In genomic region chr9:75651709-75652108, GRCh38 we compare ENCODE assay signal across 27 cellular contexts.
"Had no signal": no experiment of that assay in that cellular context is flagged by ENCODE, and none has a peak within 500 bp of the region (broad histone marks: within the 10 kb centered on the region; RNA-seq: fewer than 3 reads in every experiment).

No MANE protein-coding gene starts in this region.

- ATAC-seq: stimulated activated effector memory CD8-positive, alpha-beta T cell treated with anti-CD3 and anti-CD28 coated beads, Interleukin-12 subunit alpha, Interleukin-12 subunit beta, amount 100 ng/mL, for 72 hours; stimulated activated memory B cell treated with anti-CD40 and anti-IgM and Interleukin-4, amounts not matched to agents 10 μg/mL and 1 μg/mL and 100 μg/mL, for 72 hours; stimulated activated naive B cell treated with anti-CD40 and anti-IgM and Interleukin-4, amounts not matched to agents 10 μg/mL and 1 μg/mL and 100 μg/mL, for 72 hours; stimulated activated naive CD8-positive, alpha-beta T cell treated with anti-CD3 and anti-CD28 coated beads, Interleukin-15, amount 100 ng/mL, for 72 hours; stimulated activated naive CD8-positive, alpha-beta T cell treated with anti-CD3 and anti-CD28 coated beads, Interleukin-15, Interleukin-2, amounts not matched to agents 100 U/mL and 50 U/mL, for 24 hours; upper lobe of right lung had no signal

- H3K4me3 ChIP-seq: stomach, suprapubic skin, testis, thoracic aorta, thyroid gland, tibial artery, tibial nerve, transverse colon, upper lobe of left lung, upper lobe of right lung, uterus, vagina had no signal

- H3K9me3 ChIP-seq: suprapubic skin, testis, thoracic aorta, thyroid gland, tibial artery, tibial nerve, transverse colon, upper lobe of left lung, upper lobe of right lung, uterus, vagina had no signal

- H3K36me3 ChIP-seq: stomach, suprapubic skin, thoracic aorta, thyroid gland, tibial artery, tibial nerve, transverse colon, upper lobe of left lung, upper lobe of right lung, uterus, vagina had no signal

- H3K4me1 ChIP-seq: stomach, suprapubic skin, testis, tibial nerve, transverse colon, upper lobe of left lung, upper lobe of right lung, uterus, vagina had no signal

- H3K27ac ChIP-seq: stomach, suprapubic skin, testis, thyroid gland, tibial artery, tibial nerve, transverse colon, upper lobe of left lung, upper lobe of right lung, uterus, vagina had no signal

- H3K27me3 ChIP-seq: stomach, suprapubic skin, testis, thyroid gland, tibial artery, tibial nerve, transverse colon, upper lobe of left lung, upper lobe of right lung, uterus, vagina had no signal

- DNase-seq: stimulated activated CD4-positive, alpha-beta T cell treated with anti-CD3 and anti-CD28 coated beads, Interleukin-2, amount 100 ng/mL, for 48 hours; stimulated activated CD4-positive, alpha-beta T cell treated with anti-CD3 and anti-CD28 coated beads, Interleukin-4, amount 100 ng/mL, for 1 hour; stimulated activated CD4-positive, alpha-beta T cell treated with anti-CD3 and anti-CD28 coated beads, Interleukin-4, amount 100 ng/mL, for 24 hours; stimulated activated CD4-positive, alpha-beta T cell treated with anti-CD3 and anti-CD28 coated beads, Interleukin-4, amount 100 ng/mL, for 4 hours; stimulated activated CD8-positive, alpha-beta memory T cell treated with anti-CD3 and anti-CD28 coated beads, Interleukin-4, amount 100 ng/mL, for 48 hours; stimulated activated naive B cell treated with anti-CD40 and anti-IgM and Interleukin-4, amounts not matched to agents 10 μg/mL and 1 μg/mL and 100 μg/mL, for 72 hours; stimulated activated naive CD4-positive, alpha-beta T cell; stimulated activated naive CD4-positive, alpha-beta T cell treated with Interleukin-2 at 50 U/mL for 16 hours; stimulated activated naive CD8-positive, alpha-beta T cell treated with anti-CD3 and anti-CD28 coated beads, Interleukin-15, amount 100 ng/mL, for 72 hours; stimulated activated naive CD8-positive, alpha-beta T cell treated with anti-CD3 and anti-CD28 coated beads, Interleukin-15, Interleukin-2, amounts not matched to agents 100 U/mL and 50 U/mL, for 24 hours; stomach; substantia nigra; testis; thyroid gland; tibial artery; transverse colon; trophoblast cell; upper lobe of left lung; upper lobe of right lung; uterus had no signal

- FAIRE-seq: urothelium cell line had no signal
